7 cellular contexts compared by ENCODE assay signal in the genomic region with DNA sequence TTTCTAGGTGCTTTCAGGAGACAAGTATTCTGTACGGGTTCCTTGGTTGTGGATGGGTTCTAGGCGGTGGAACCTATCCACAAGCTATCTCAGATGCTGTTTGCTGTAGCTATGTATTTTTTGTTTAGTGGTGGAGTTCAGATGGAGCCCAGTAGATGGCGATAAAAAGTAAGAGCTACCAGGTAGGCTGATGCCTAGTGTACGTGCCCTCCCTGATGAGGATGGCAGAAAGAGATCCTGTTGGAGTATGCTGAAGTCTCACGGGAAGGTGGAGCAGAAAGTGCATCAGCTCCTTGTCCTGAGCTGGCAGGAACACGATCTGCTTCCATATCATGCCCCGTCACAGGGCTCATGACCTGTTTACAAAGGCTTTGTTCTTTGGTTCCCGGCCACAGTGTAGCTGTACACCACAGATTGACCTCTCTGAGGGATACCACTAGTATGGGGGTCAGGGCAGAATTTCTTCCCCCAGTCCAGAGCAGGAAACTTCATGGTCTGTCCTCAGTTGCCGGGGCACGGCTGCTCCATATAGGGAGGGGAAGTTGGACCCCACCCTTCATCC. TPM values are rescaled to one million over a fixed set of nuclear protein-coding genes. Genes with fewer than 3 reads are reported as not detected.
DNase-seq lines count a peak whose midpoint lies in the region; ATAC-seq and TF ChIP-seq lines count a peak whose summit lies in the region.

No MANE protein-coding gene starts in this region.

- peaks cover 42% of the 10 kb centered on the region for H3K27me3 ChIP-seq in left ventricle myocardium inferior (ENCODE audit: low read depth)

- no peaks in the 10 kb centered on the region for H3K9me3 Mint-ChIP-seq in activated CD4-positive, alpha-beta T cell treated with anti-CD3 and anti-CD28 coated beads, Interleukin-2, amount 10 ng/mL, durations not matched to agents 7 days and 5 days

- DNase-seq in EL = peak; percentile 63
- DNase-seq in NCI-H2171 (lab: John Stamatoyannopoulos, UW) = peak; percentile 61
- peak; percentile 50 for DNase-seq in activated CD4-positive, alpha-beta T cell treated with anti-CD3 and anti-CD28 coated beads, Interleukin-2, amount 10 ng/mL, durations not matched to agents 7 days and 5 days
- DNase-seq in left ventricle myocardium inferior = no peak
- DNase-seq in renal cortical epithelial cell (ENCODE audit: low read depth) = peak; percentile 60

- H3K4me3 Mint-ChIP-seq in activated CD4-positive, alpha-beta T cell treated with anti-CD3 and anti-CD28 coated beads, Interleukin-2, amount 10 ng/mL, durations not matched to agents 7 days and 5 days = no peak overlapping the region

- H3K4me1 ChIP-seq in left ventricle myocardium inferior = no peaks in the 10 kb centered on the region

- H3K9me3 ChIP-seq in left ventricle myocardium inferior (replicated peaks) = no peaks in the 10 kb centered on the region

- H3K27ac ChIP-seq in left ventricle myocardium inferior (replicated peaks) = no peak overlapping the region

- H3K36me3 ChIP-seq in left ventricle myocardium inferior = no peaks in the 10 kb centered on the region

- no peaks in the 10 kb centered on the region for H3K4me1 Mint-ChIP-seq in activated CD4-positive, alpha-beta T cell treated with anti-CD3 and anti-CD28 coated beads, Interleukin-2, amount 10 ng/mL, durations not matched to agents 7 days and 5 days

- no peaks in the 10 kb centered on the region for H3K36me3 Mint-ChIP-seq in activated CD4-positive, alpha-beta T cell treated with anti-CD3 and anti-CD28 coated beads, Interleukin-2, amount 10 ng/mL, durations not matched to agents 7 days and 5 days (ENCODE audit: low read depth)

- no peak overlapping the region for H3K27ac Mint-ChIP-seq in activated CD4-positive, alpha-beta T cell treated with anti-CD3 and anti-CD28 coated beads, Interleukin-2, amount 10 ng/mL, durations not matched to agents 7 days and 5 days

- CTCF ChIA-PET in activated CD4-positive, alpha-beta T cell treated with anti-CD3 and anti-CD28 coated beads, Interleukin-2, amount 10 ng/mL, durations not matched to agents 7 days and 5 days (lab: Charles Lee) = interaction anchor here (0.6 to 1.8 kb wide), 7 partner anchors 9 to 165 kb away, joined by 3 to 10 read pairs (median 4); partner anchors contain the start of gene NADK2

- POLR2A ChIA-PET in activated CD4-positive, alpha-beta T cell treated with anti-CD3 and anti-CD28 coated beads, Interleukin-2, amount 10 ng/mL, durations not matched to agents 7 days and 5 days (lab: Charles Lee) = interaction anchor here (0.7 kb wide), 1 partner anchor 227 kb away, joined by 3 read pairs; no protein-coding TSS in a partner anchor

- ATAC-seq in GM19372 (IDR thresholded peaks at IDR 0.05; ENCODE audit: low read depth, unreplicated experiment) (peak; percentile 91), HG03196 (IDR thresholded peaks at IDR 0.05; ENCODE audit: unreplicated experiment) (peak; percentile 90)

- peaks cover 29% of the 10 kb centered on the region for H3K27me3 Mint-ChIP-seq in activated CD4-positive, alpha-beta T cell treated with anti-CD3 and anti-CD28 coated beads, Interleukin-2, amount 10 ng/mL, durations not matched to agents 7 days and 5 days

- intact Hi-C loops in left ventricle myocardium inferior (cut with micrococcal nuclease) = no loop called here

- no peak overlapping the region for H3K4me3 ChIP-seq in left ventricle myocardium inferior

- peak; percentile 62 for TF ChIP-seq CTCF in left ventricle myocardium inferior (IDR thresholded peaks at IDR 0.05; ENCODE audit: borderline replicate concordance)

RNA-seq across cellular contexts. Expression of gene UGT3A2, which starts 12.6 kb away (rescaled TPM):
- total RNA-seq in activated CD4-positive, alpha-beta T cell treated with anti-CD3 and anti-CD28 coated beads, Interleukin-2, amount 10 ng/mL, durations not matched to agents 7 days and 5 days = not detected
- total RNA-seq in left ventricle myocardium inferior = not detected
- total RNA-seq in renal cortical epithelial cell = 1.9 TPM in 1 of 2 replicates, not detected in the other
